In genomic region chr18:73842795-73843394, GRCh38 we compare ENCODE assay signal across 8 cellular contexts.
DNase-seq lines count a peak whose midpoint lies in the region; ATAC-seq and TF ChIP-seq lines count a peak whose summit lies in the region.

No MANE protein-coding gene starts in this region.

- peaks cover 3% of the 10 kb centered on the region for H3K4me1 Mint-ChIP-seq in osteocyte (ENCODE audit: unreplicated experiment)

- peak; percentile 84 for ATAC-seq in GM18519 (IDR thresholded peaks at IDR 0.05; ENCODE audit: low FRiP score, unreplicated experiment)
- peak; percentile 68 for ATAC-seq in HG03025 (IDR thresholded peaks at IDR 0.05; ENCODE audit: low FRiP score, unreplicated experiment)

- no peaks in the 10 kb centered on the region for H3K9me3 Mint-ChIP-seq in osteocyte (ENCODE audit: unreplicated experiment)

- TF ChIP-seq CTCF in fibroblast of pulmonary artery (IDR thresholded peaks at IDR 0.05; ENCODE audit: low read length, missing control alignments) (no peak), osteocyte (IDR thresholded peaks at IDR 0.05) (peak; percentile 94)

- H3K4me3 Mint-ChIP-seq in osteocyte (ENCODE audit: unreplicated experiment), result peak overlapping the region; percentile 44

- DNase-seq in Ammon's horn (ENCODE audit: low spot score) (peak; percentile 77), NCI-H460 (ENCODE audit: extremely low read depth, low read depth) (peak; percentile 34), activated T-cell treated with anti-CD3 and anti-CD28 coated beads for 48 hours (ENCODE audit: low read depth) (peak; percentile 28), fibroblast of pulmonary artery (ENCODE audit: low read depth) (peak; percentile 69), osteocyte (ENCODE audit: extremely low spot score, unreplicated experiment) (no peak), cortex of kidney (lab: John Stamatoyannopoulos, UW) (no peak)

- H3K27me3 Mint-ChIP-seq in osteocyte (ENCODE audit: unreplicated experiment), result peaks cover 6% of the 10 kb centered on the region

- no peak overlapping the region for H3K4me3 ChIP-seq in fibroblast of pulmonary artery (replicated peaks; ENCODE audit: low read depth, low read length)

- H3K36me3 Mint-ChIP-seq in osteocyte (ENCODE audit: unreplicated experiment), result no peaks in the 10 kb centered on the region

- no peak overlapping the region for H3K27ac Mint-ChIP-seq in osteocyte (ENCODE audit: unreplicated experiment)

Comparison
In these comparisons a context has a peak if more than half of its experiments do, and no peak if none do; other contexts are left out.
1. DNase-seq: peak in Ammon's horn (single experiment), NCI-H460 (single experiment), activated T-cell treated with anti-CD3 and anti-CD28 coated beads for 48 hours (single experiment) and fibroblast of pulmonary artery (single experiment); none in osteocyte (single experiment) and cortex of kidney (single experiment).